In the genomic region with DNA sequence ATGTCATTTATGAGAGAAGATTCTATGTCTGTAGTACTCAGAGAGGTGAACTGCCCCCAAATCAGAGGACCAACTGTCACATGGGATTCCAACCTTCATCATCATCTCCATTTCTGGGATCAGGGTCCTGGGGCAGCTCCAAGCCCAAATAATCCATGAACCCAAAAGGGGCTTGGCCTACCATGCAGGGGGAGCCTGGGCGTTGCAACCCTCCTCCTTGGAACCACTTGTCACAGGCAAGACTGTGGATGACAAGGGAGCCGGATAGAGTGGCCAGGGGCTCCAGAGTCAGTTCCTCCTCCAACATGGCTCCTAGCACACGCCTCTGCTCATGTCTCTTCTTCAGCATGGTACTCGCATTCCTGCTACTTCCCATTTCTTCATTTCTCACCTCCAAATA, we compare ENCODE assay signal across 21 cellular contexts. TPM values are rescaled to one million over a fixed set of nuclear protein-coding genes. Genes with fewer than 3 reads are reported as not detected.
DNase-seq lines count a peak whose midpoint lies in the region; ATAC-seq and TF ChIP-seq lines count a peak whose summit lies in the region.
"Had no signal": no experiment of that assay in that cellular context is flagged by ENCODE, and none has a peak within 500 bp of the region (broad histone marks: within the 10 kb centered on the region; RNA-seq: fewer than 3 reads in every experiment).

No MANE protein-coding gene starts in this region.

- H3K27me3 Mint-ChIP-seq in naive thymus-derived CD4-positive, alpha-beta T cell = no peaks in the 10 kb centered on the region

- CTCF ChIA-PET in naive thymus-derived CD4-positive, alpha-beta T cell (lab: Charles Lee) = no interaction called here

- H4K20me1 ChIP-seq in KMS-11 (ENCODE audit: insufficient read depth) = no peaks in the 10 kb centered on the region

- H3K27me3 ChIP-seq in KMS-11 (ENCODE audit: insufficient read depth, low read depth) = no peaks in the 10 kb centered on the region
- no peaks in the 10 kb centered on the region for H3K27me3 ChIP-seq in naive thymus-derived CD4-positive, alpha-beta T cell (ENCODE audit: control insufficient read depth in 2 of 2, insufficient read depth in 2 of 2, low read length in 2 of 2)

- POLR2A ChIA-PET in naive thymus-derived CD4-positive, alpha-beta T cell (lab: Charles Lee) = interaction anchor here (0.8 to 1.6 kb wide), 4 partner anchors 16 to 29 kb away, joined by 3 to 5 read pairs (median 4); no protein-coding TSS in a partner anchor

- ATAC-seq in naive thymus-derived CD4-positive, alpha-beta T cell = no peak
- ATAC-seq in GM21367 (IDR thresholded peaks at IDR 0.05; ENCODE audit: unreplicated experiment) = no peak
- ATAC-seq: HepG2, PC-3 had no signal

- no peak for TF ChIP-seq CTCF in KMS-11 (conservative IDR thresholded peaks at IDR 0.05; ENCODE audit: low read depth, low read length)

- peak overlapping the region; percentile 28; the same call in 1 of the 2 replicates for H2AFZ ChIP-seq in KMS-11 (ENCODE audit: low read depth)

- no peaks in the 10 kb centered on the region for H3K9me3 ChIP-seq in naive thymus-derived CD4-positive, alpha-beta T cell (ENCODE audit: control insufficient read depth in 2 of 3, low read length in 3 of 3)

- no peaks in the 10 kb centered on the region for H3K79me2 ChIP-seq in KMS-11 (ENCODE audit: insufficient read depth, low read depth)

- peaks cover 13 to 60% (median 27%) of the 10 kb centered on the region in 5 donors for H3K36me3 Mint-ChIP-seq in naive thymus-derived CD4-positive, alpha-beta T cell

- H3K9me3 Mint-ChIP-seq in naive thymus-derived CD4-positive, alpha-beta T cell = peaks cover 0 to 18% (median 0%) of the 10 kb centered on the region in 11 donors
- H3K9me3 Mint-ChIP-seq: H9 had no signal

- H3K27ac Mint-ChIP-seq in naive thymus-derived CD4-positive, alpha-beta T cell = peak overlapping the region in 6 of 9 donors; percentile 1 to 73 (median 58)
- H3K27ac Mint-ChIP-seq: H9 had no signal

- peak overlapping the region; percentile 89 for H3K4me2 ChIP-seq in KMS-11

- H3K36me3 ChIP-seq in KMS-11 (ENCODE audit: insufficient read depth) = no peaks in the 10 kb centered on the region
- H3K36me3 ChIP-seq in naive thymus-derived CD4-positive, alpha-beta T cell (ENCODE audit: control insufficient read depth in 2 of 3, insufficient read depth in 3 of 3, low read length in 3 of 3) = peaks cover 0 to 4% (median 0%) of the 10 kb centered on the region in 3 experiments

- peaks cover 98% of the 10 kb centered on the region for H3K4me1 ChIP-seq in KMS-11 (ENCODE audit: low read depth, poor library complexity, severe bottlenecking)
- H3K4me1 ChIP-seq in naive thymus-derived CD4-positive, alpha-beta T cell (ENCODE audit: control insufficient read depth in 2 of 2, insufficient read depth in 2 of 2, low read length in 2 of 2) = peaks cover 24 to 31% of the 10 kb centered on the region in 2 donors

- H3K4me3 ChIP-seq in KMS-11 (IDR thresholded peaks at IDR 0.05; ENCODE audit: insufficient read depth, low read depth, low read length) = no peak overlapping the region
- no peak overlapping the region for H3K4me3 ChIP-seq in naive thymus-derived CD4-positive, alpha-beta T cell (ENCODE audit: low read length)

- no peak overlapping the region for H3K4me3 Mint-ChIP-seq in naive thymus-derived CD4-positive, alpha-beta T cell
- H3K4me3 Mint-ChIP-seq: H9 had no signal

- DNase-seq in activated naive CD4-positive, alpha-beta T cell treated with Interleukin-2 at 50 U/mL for 16 hours = peak; percentile 20
- DNase-seq in activated naive CD4-positive, alpha-beta T cell treated with anti-CD3 and anti-CD28 coated beads, Interleukin-2, amount 50 U/mL, for 16 hours = no peak
- DNase-seq in activated CD4-positive, CD25-positive, alpha-beta regulatory T cell treated with anti-CD3 and anti-CD28 coated beads, Interleukin-2, amount 50 U/mL, for 72 hours = peak; percentile 59
- DNase-seq in naive thymus-derived CD4-positive, alpha-beta T cell = no peak
- no peak for DNase-seq in NCI-H2227 (lab: John Stamatoyannopoulos, UW; ENCODE audit: unreplicated experiment)
- DNase-seq: AML-193, COR-L47, H9, KBM-7, NCI-H1105 treated with DMSO at 0.1 percent for 48 hours, NCI-H1694 treated with DMSO at 0.1 percent for 48 hours, NCI-H2107, NCI-H2227 treated with DMSO at 0.1 percent for 48 hours, NCI-H524, PC-3, SIG-M5 had no signal

- H3K9ac ChIP-seq in KMS-11 = peak overlapping the region; percentile 47; the same call in 1 of the 2 replicates

- peak overlapping the region; percentile 90 for H3K27ac ChIP-seq in KMS-11
- no peak overlapping the region for H3K27ac ChIP-seq in naive thymus-derived CD4-positive, alpha-beta T cell (ENCODE audit: low read depth, low read length)
- H3K27ac ChIP-seq: C4-2B, RWPE1 had no signal

- intact Hi-C loops in naive thymus-derived CD4-positive, alpha-beta T cell (cut with micrococcal nuclease) = no loop called here

- peaks cover 30 to 59% (median 52%) of the 10 kb centered on the region in 7 donors for H3K4me1 Mint-ChIP-seq in naive thymus-derived CD4-positive, alpha-beta T cell
- H3K4me1 Mint-ChIP-seq: H9 had no signal

RNA-seq across cellular contexts. Expression of a gene that starts 7.9 kb away (rescaled TPM):
- 10 to 100 TPM; 10.1 to 36.7 (median 20.6) TPM for total RNA-seq in naive thymus-derived CD4-positive, alpha-beta T cell
- 1 to 10 TPM; 1.9 to 2.5 TPM for polyA plus RNA-seq in naive thymus-derived CD4-positive, alpha-beta T cell
- total RNA-seq: H9, HepG2, PC-3 had no signal

Comparison
In these comparisons a context has a peak if more than half of its experiments do, and no peak if none do; other contexts are left out.
1. DNase-seq: peak in activated naive CD4-positive, alpha-beta T cell treated with Interleukin-2 at 50 U/mL for 16 hours (single experiment) and activated CD4-positive, CD25-positive, alpha-beta regulatory T cell treated with anti-CD3 and anti-CD28 coated beads, Interleukin-2, amount 50 U/mL, for 72 hours (single experiment); none in activated naive CD4-positive, alpha-beta T cell treated with anti-CD3 and anti-CD28 coated beads, Interleukin-2, amount 50 U/mL, for 16 hours (single experiment), naive thymus-derived CD4-positive, alpha-beta T cell (0 of 9) and NCI-H2227 (single experiment).